ENCODE assay signal across 19 cellular contexts in the genomic region with DNA sequence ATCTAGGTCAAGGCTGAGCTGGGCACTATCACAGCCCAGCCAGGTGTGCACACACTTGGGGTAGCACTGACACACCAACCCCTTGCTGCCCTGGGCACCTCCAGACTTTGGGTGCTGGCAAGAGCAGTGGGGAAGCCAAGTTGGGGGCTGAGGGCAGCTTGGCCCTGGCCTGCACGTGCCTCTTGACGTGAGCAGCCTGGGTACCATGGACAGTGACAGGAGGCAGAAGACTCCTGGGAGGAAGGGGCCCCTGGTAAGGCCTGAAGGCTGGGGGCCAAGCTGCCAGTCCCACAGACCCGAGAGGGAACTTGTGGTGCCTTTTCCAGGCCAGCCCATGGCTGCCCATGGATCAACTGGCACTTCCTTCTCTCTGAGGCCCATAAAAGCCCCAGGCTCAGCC.
DNase-seq lines count a peak whose midpoint lies in the region; ATAC-seq, FAIRE-seq and TF ChIP-seq lines count a peak whose summit lies in the region.
"Had no signal": no experiment of that assay in that cellular context is flagged by ENCODE, and none has a peak within 500 bp of the region (broad histone marks: within the 10 kb centered on the region; RNA-seq: fewer than 3 reads in every experiment).

No MANE protein-coding gene starts in this region.

- no peak overlapping the region for H3K56ac ChIP-seq in H1 (replicated peaks; ENCODE audit: insufficient read length, low read depth, low read length)

- H2BK120ac ChIP-seq in H1 (replicated peaks; ENCODE audit: low read depth, low read length) (no peak overlapping the region), neuronal stem cell (ENCODE audit: low read depth, low read length) (no peak overlapping the region)

- in situ Hi-C loops in GM13977 (cut with MboI; ENCODE audit: low pct_unique_long_range_greater_than_20kb, low sequenced_read_pairs, unreplicated experiment) = no loop called here

- H4K91ac ChIP-seq in H1 (replicated peaks; ENCODE audit: insufficient read length, low read length) = no peak overlapping the region
- H4K91ac ChIP-seq in neuronal stem cell (ENCODE audit: low read depth, low read length, poor library complexity) = no peak overlapping the region

- H3K9me3 ChIP-seq in A549 (no peaks in the 10 kb centered on the region), HEK293 (ENCODE audit: control insufficient read depth, insufficient read depth, low read depth, low read length) (no peaks in the 10 kb centered on the region), H1 (ENCODE audit: insufficient read depth in 2 of 2, low read depth in 1 of 2, low read length in 1 of 2) (no peaks in the 10 kb centered on the region; a peak in 1 of 4 replicates), neuronal stem cell (replicated peaks in 1 of 2; ENCODE audit: control insufficient read depth in 2 of 2, insufficient read depth in 1 of 2, low read depth in 1 of 2, low read length in 2 of 2) (peaks cover 2 to 5% of the 10 kb centered on the region in 2 donors), spleen (peaks cover 0 to 20% (median 10%) of the 10 kb centered on the region in 8 donors)

- intact Hi-C loops in spleen (cut with DNase I; ENCODE audit: low total_unique reads) = no loop called here

- H3K27ac ChIP-seq in A549 (no peak overlapping the region), HEK293 (ENCODE audit: extremely low read depth, low read depth, low read length) (no peak overlapping the region), H1 (ENCODE audit: low read depth, low read length) (no peak overlapping the region), neuronal stem cell (replicated peaks; ENCODE audit: low read length) (no peak overlapping the region), spleen (no peak overlapping the region)
- H3K27ac ChIP-seq: BLaER1 treated with 17β-estradiol and CSF1 and Interleukin-3, amounts not matched to agents 10 nM and 100 nM; KMS-11 had no signal

- H3K79me1 ChIP-seq in H1 (ENCODE audit: low read depth, low read length) = no peaks in the 10 kb centered on the region
- peaks cover 1% of the 10 kb centered on the region for H3K79me1 ChIP-seq in neuronal stem cell (ENCODE audit: low read depth, low read length)

- H2BK20ac ChIP-seq in H1 (ENCODE audit: low read length) = no peak overlapping the region

- H3K18ac ChIP-seq in H1 (ENCODE audit: extremely low read depth, low read length) = no peak overlapping the region
- peak overlapping the region; percentile 75 for H3K18ac ChIP-seq in neuronal stem cell (ENCODE audit: low read length)

- H3K23me2 ChIP-seq in H1 (ENCODE audit: low read depth, low read length) = peaks cover 3% of the 10 kb centered on the region; the same call in 1 of the 2 replicates

- no peak for TF ChIP-seq CTCF in A549 (IDR thresholded peaks at IDR 0.05)
- no peak for TF ChIP-seq CTCF in HEK293 (tag by site-specific recombination; IDR thresholded peaks at IDR 0.05)
- no peak for TF ChIP-seq CTCF in H1 (IDR thresholded peaks at IDR 0.05; ENCODE audit: control extremely low read depth in 1 of 3, insufficient read depth in 1 of 3, low read depth in 1 of 3, low read length in 3 of 3)
- no peak for TF ChIP-seq CTCF in spleen (IDR thresholded peaks at IDR 0.05 in 8 of 11, conservative IDR thresholded peaks at IDR 0.05 in 3 of 11)
- TF ChIP-seq CTCF in GM13977 (IDR thresholded peaks at IDR 0.05; ENCODE audit: extremely low read depth, insufficient read depth, missing control alignments) = no peak

- TF ChIP-seq POLR2A in A549 (IDR thresholded peaks at IDR 0.05; ENCODE audit: low read length) = no peak
- TF ChIP-seq POLR2A in H1 (IDR thresholded peaks at IDR 0.05; ENCODE audit: control extremely low read depth in 1 of 2, low read depth in 2 of 2, low read length in 2 of 2) = no peak
- no peak for TF ChIP-seq POLR2A in spleen (IDR thresholded peaks at IDR 0.05)

- H3K23ac ChIP-seq in H1 (ENCODE audit: insufficient read length) (no peak overlapping the region), neuronal stem cell (ENCODE audit: low read depth, low read length, poor library complexity) (no peak overlapping the region)

- H3K4ac ChIP-seq in H1 (replicated peaks; ENCODE audit: insufficient read length, low read depth, low read length) = no peak overlapping the region
- H3K4ac ChIP-seq in neuronal stem cell (ENCODE audit: low read length) = no peak overlapping the region

- POLR2A ChIA-PET in A549 (lab: Yijun Ruan, JAX) = no interaction called here
- POLR2A ChIA-PET in HEK293 (lab: Yijun Ruan, JAX) = no interaction called here
- POLR2A ChIA-PET in H1 (lab: Charles Lee; ENCODE audit: partially characterized antibody) = no interaction called here

- no peaks in the 10 kb centered on the region for H3K79me2 ChIP-seq in H1 (ENCODE audit: control insufficient read depth in 1 of 2, insufficient read depth in 2 of 2, low read length in 2 of 2)

- no peak overlapping the region for H2BK5ac ChIP-seq in H1 (ENCODE audit: low read depth, low read length)
- no peak overlapping the region for H2BK5ac ChIP-seq in neuronal stem cell (ENCODE audit: low read length)

- no peak for TF ChIP-seq EP300 in A549 (IDR thresholded peaks at IDR 0.05)
- TF ChIP-seq EP300 in H1 (IDR thresholded peaks at IDR 0.05; ENCODE audit: borderline replicate concordance in 1 of 2, low read depth in 2 of 2, low read length in 2 of 2) = no peak

- FAIRE-seq in A549 (lab: Jason Lieb, UNC) = no peak
- no peak for FAIRE-seq in H1 (lab: Jason Lieb, UNC)
- FAIRE-seq: GM19239, HTR-8/SVneo had no signal

- H2AK5ac ChIP-seq in H1 (ENCODE audit: low read depth, low read length) (no peak overlapping the region), neuronal stem cell (ENCODE audit: low read depth, low read length) (no peak overlapping the region)

- peak in 1 of 2 experiments; percentile 20; a peak in 2 of 6 replicates for ATAC-seq in A549
- no peak for ATAC-seq in GM21723 (IDR thresholded peaks at IDR 0.05; ENCODE audit: unreplicated experiment)
- ATAC-seq: CD8-positive, alpha-beta T cell had no signal

- DNase-seq in A549 (ENCODE audit: low read depth in 1 of 2, low spot score in 1 of 2) (no peak), H1 (ENCODE audit: low read depth in 1 of 2, low spot score in 2 of 2) (no peak), neuronal stem cell (ENCODE audit: low spot score) (no peak), spleen (no peak), GM13977 (ENCODE audit: low spot score) (no peak)
- no peak for DNase-seq in effector CD4-positive, alpha-beta T cell
- DNase-seq: 8988T; Calu3; CD8-positive, alpha-beta T cell; DMS79 treated with DMSO at 0.1 percent for 48 hours; GF-D8; GOT3; H9 had no signal

- H4K20me1 ChIP-seq in H1 (replicated peaks in 1 of 2; ENCODE audit: control insufficient read depth in 1 of 2, insufficient read depth in 2 of 2, low read length in 2 of 2) = no peaks in the 10 kb centered on the region
- H4K20me1 ChIP-seq: BLaER1 treated with 17β-estradiol and CSF1 and Interleukin-3, amounts not matched to agents 10 nM and 100 nM had no signal

- CTCF ChIA-PET in A549 (lab: Yijun Ruan, JAX) = interaction anchor here (0.6 to 1.3 kb wide), 2 partner anchors 45 to 482 kb away, joined by 3 to 4 read pairs; no protein-coding TSS in a partner anchor
- CTCF ChIA-PET in HEK293 (lab: Yijun Ruan, JAX) = no interaction called here
- CTCF ChIA-PET in H1 (lab: Charles Lee; ENCODE audit: partially characterized antibody) = interaction anchor here (0.9 to 1.3 kb wide), 5 partner anchors 14 to 196 kb away, joined by 3 to 4 read pairs (median 3); no protein-coding TSS in a partner anchor

- H3K36me3 ChIP-seq in HEK293 (ENCODE audit: control insufficient read depth in 2 of 2, insufficient read depth in 1 of 2, low read length in 2 of 2) (no peaks in the 10 kb centered on the region), H1 (ENCODE audit: control insufficient read depth in 2 of 4, insufficient read depth in 4 of 4, low read length in 3 of 4) (no peaks in the 10 kb centered on the region), neuronal stem cell (replicated peaks in 1 of 2; ENCODE audit: control insufficient read depth in 2 of 2, insufficient read depth in 2 of 2, low read length in 2 of 2) (no peaks in the 10 kb centered on the region), spleen (no peaks in the 10 kb centered on the region)
- H3K36me3 ChIP-seq: BLaER1 treated with 17β-estradiol and CSF1 and Interleukin-3, amounts not matched to agents 10 nM and 100 nM had no signal

- H3K4me1 ChIP-seq in A549 = no peaks in the 10 kb centered on the region; the same call in 2 of the 3 replicates
- no peaks in the 10 kb centered on the region for H3K4me1 ChIP-seq in HEK293 (ENCODE audit: control insufficient read depth, insufficient read depth, low read length)
- H3K4me1 ChIP-seq in H1 (replicated peaks in 1 of 4; ENCODE audit: control insufficient read depth in 3 of 4, insufficient read depth in 4 of 4, low read length in 3 of 4) = peaks cover 0 to 6% (median 4%) of the 10 kb centered on the region in 4 experiments; a peak in 5 of 7 replicates
- peaks cover 9 to 29% of the 10 kb centered on the region in 2 donors for H3K4me1 ChIP-seq in neuronal stem cell (ENCODE audit: control insufficient read depth in 2 of 2, insufficient read depth in 1 of 2, low read depth in 1 of 2, low read length in 2 of 2)
- H3K4me1 ChIP-seq in spleen = peaks cover 0 to 10% (median 0%) of the 10 kb centered on the region in 6 donors

- H2AFZ ChIP-seq in H1 (ENCODE audit: low read length) = no peak overlapping the region
- H2AFZ ChIP-seq in neuronal stem cell (ENCODE audit: low read length) = no peak overlapping the region

- no peak overlapping the region for H2BK12ac ChIP-seq in H1 (ENCODE audit: low read depth, low read length)
- H2BK12ac ChIP-seq in neuronal stem cell (ENCODE audit: low read length) = no peak overlapping the region

- 6% methylated on average over 3 of the region's 3 CpGs for WGBS in A549 (ENCODE audit: missing lambda C conversion rate)
- WGBS in H1 (ENCODE audit: extremely low coverage in 1 of 2, insufficient coverage in 1 of 2, insufficient read length in 1 of 2, insufficient replicate concordance in 2 of 2, low coverage in 1 of 2, low lambda C conversion rate in 2 of 2, missing lambda C conversion rate in 1 of 2), 2 experiments = 67% methylated on average over 1 of the region's 3 CpGs; no CpG with 5 or more reads in 1 of the 2 experiments
- no CpG with 5 or more reads among the region's 3 CpGs for whole genome bisulfite sequencing in neuronal stem cell (ENCODE audit: extremely low coverage in 2 of 2, insufficient read length in 2 of 2, insufficient replicate concordance in 1 of 2), 2 donors
- WGBS in spleen, 5 donors = 64 to 88% (median 71%) methylated on average over 3 of the region's 3 CpGs; no CpG with 5 or more reads in 1 of the 5 donors

- no peak overlapping the region for H4K8ac ChIP-seq in H1 (ENCODE audit: extremely low read depth, insufficient read depth, low read length)
- no peak overlapping the region for H4K8ac ChIP-seq in neuronal stem cell (ENCODE audit: low read depth, low read length)

- no peak overlapping the region for H4K5ac ChIP-seq in H1 (ENCODE audit: insufficient read length, low read depth, low read length)

- H3K14ac ChIP-seq in H1 (ENCODE audit: insufficient read length) (no peak overlapping the region), neuronal stem cell (ENCODE audit: low read length) (peak overlapping the region; percentile 51)

- H3K4me3 ChIP-seq in A549 (no peak overlapping the region), HEK293 (ENCODE audit: low read depth, low read length) (no peak overlapping the region), H1 (ENCODE audit: extremely low read depth in 1 of 4, insufficient read depth in 2 of 4, low read depth in 3 of 4, low read length in 4 of 4) (no peak overlapping the region), neuronal stem cell (ENCODE audit: low read length in 2 of 2) (no peak overlapping the region), spleen (no peak overlapping the region)

- H3K9ac ChIP-seq in H1 (replicated peaks in 1 of 4; ENCODE audit: extremely low read depth in 1 of 4, low read depth in 3 of 4, low read length in 3 of 4) (no peak overlapping the region), neuronal stem cell (ENCODE audit: low read depth, low read length, poor library complexity) (no peak overlapping the region)
- H3K9ac ChIP-seq: BLaER1 treated with 17β-estradiol and CSF1 and Interleukin-3, amounts not matched to agents 10 nM and 100 nM; KMS-11 had no signal

- no peak for TF ChIP-seq RAD21 in A549 (conservative IDR thresholded peaks at IDR 0.05 in 1 of 2, IDR thresholded peaks at IDR 0.05 in 1 of 2)
- no peak for TF ChIP-seq RAD21 in H1 (IDR thresholded peaks at IDR 0.05 in 1 of 2, conservative IDR thresholded peaks at IDR 0.05 in 1 of 2; ENCODE audit: low read depth in 2 of 2, low read length in 2 of 2)

- no peaks in the 10 kb centered on the region; a peak in 2 of 7 replicates for H3K27me3 ChIP-seq in H1 (replicated peaks in 1 of 4; ENCODE audit: control insufficient read depth in 3 of 4, extremely low read depth in 1 of 4, insufficient read depth in 3 of 4, low read length in 3 of 4)
- H3K27me3 ChIP-seq in neuronal stem cell (ENCODE audit: control insufficient read depth in 3 of 3, insufficient read depth in 3 of 3, low read depth in 1 of 3, low read length in 3 of 3) = peaks cover 0 to 2% (median 0%) of the 10 kb centered on the region in 3 experiments
- peaks cover 0 to 35% (median 0%) of the 10 kb centered on the region in 7 donors for H3K27me3 ChIP-seq in spleen (replicated peaks in 1 of 7)
- H3K27me3 ChIP-seq: BLaER1 treated with 17β-estradiol and CSF1 and Interleukin-3, amounts not matched to agents 10 nM and 100 nM had no signal

- H2BK15ac ChIP-seq in H1 (ENCODE audit: low read length) (no peak overlapping the region), neuronal stem cell (ENCODE audit: low read length) (no peak overlapping the region)

- H3K4me2 ChIP-seq in A549 (no peak overlapping the region), H1 (ENCODE audit: insufficient read depth in 1 of 2, low read depth in 2 of 2, low read length in 2 of 2) (no peak overlapping the region), neuronal stem cell (ENCODE audit: insufficient read depth, low read length, poor library complexity, severe bottlenecking) (no peak overlapping the region)
- H3K4me2 ChIP-seq: BLaER1 treated with 17β-estradiol and CSF1 and Interleukin-3, amounts not matched to agents 10 nM and 100 nM; KMS-11 had no signal
